Comparison of ENCODE assay signal across 11 cellular contexts in the genomic region with DNA sequence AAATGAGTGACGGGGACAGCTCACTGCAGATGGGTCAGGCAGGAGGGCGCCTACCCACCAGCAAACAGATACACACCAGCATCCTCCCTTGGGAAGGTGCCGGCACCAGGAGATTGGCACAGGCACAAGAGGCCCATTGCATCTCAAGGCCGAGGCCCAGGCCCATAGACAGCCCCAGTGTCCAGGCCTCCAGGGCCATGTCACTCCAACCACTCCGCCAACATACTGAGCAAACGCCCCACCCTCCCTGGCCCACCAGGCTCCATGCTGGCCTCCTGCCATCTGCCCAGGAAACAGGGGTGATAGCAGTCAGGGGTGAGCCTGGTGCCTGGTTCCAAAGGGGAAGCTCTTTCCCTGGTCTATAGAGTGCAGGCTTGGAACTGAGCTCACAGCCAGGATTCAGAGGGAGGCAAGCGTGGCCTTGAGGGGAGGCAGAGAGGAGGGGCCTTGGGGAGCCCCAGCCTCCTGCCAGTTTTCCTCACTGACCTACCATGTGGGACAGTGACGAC. TPM values are rescaled to one million over a fixed set of nuclear protein-coding genes. Genes with fewer than 3 reads are reported as not detected.
A peak's percentile ranks its signal among the peaks of the same experiment; 100 is the strongest.
DNase-seq lines count a peak whose midpoint lies in the region; ATAC-seq and TF ChIP-seq lines count a peak whose summit lies in the region.
"Had no signal": no experiment of that assay in that cellular context is flagged by ENCODE, and none has a peak within 500 bp of the region (broad histone marks: within the 10 kb centered on the region; RNA-seq: fewer than 3 reads in every experiment).

No MANE protein-coding gene starts in this region.

- POLR2A ChIA-PET in CD4-positive, alpha-beta memory T cell (lab: Charles Lee; ENCODE audit: partially characterized antibody), result no interaction called here

- H2AFZ ChIP-seq in OCI-LY1 (ENCODE audit: low read length), result no peak overlapping the region

- DNase-seq in CD4-positive, alpha-beta memory T cell, result no peak
- DNase-seq in dorsolateral prefrontal cortex (no peak), psoas muscle (no peak), NCI-H345 (lab: John Stamatoyannopoulos, UW) (no peak), GOT3 (lab: John Stamatoyannopoulos, UW) (no peak), DMS53 (lab: John Stamatoyannopoulos, UW) (no peak)
- DNase-seq: left ventricle myocardium superior, NCI-H1417 treated with DMSO at 0.1 percent for 48 hours, PC-3 had no signal

- no peaks in the 10 kb centered on the region for H3K27me3 ChIP-seq in CD4-positive, alpha-beta memory T cell (ENCODE audit: insufficient read depth, low read length)
- H3K27me3 ChIP-seq in OCI-LY1 (ENCODE audit: insufficient read depth, low read length) (no peaks in the 10 kb centered on the region), dorsolateral prefrontal cortex (no peaks in the 10 kb centered on the region), psoas muscle (ENCODE audit: insufficient read depth in 3 of 3, low read length in 2 of 3) (no peaks in the 10 kb centered on the region)

- ATAC-seq in psoas muscle (no peak), HG03139 (IDR thresholded peaks at IDR 0.05; ENCODE audit: unreplicated experiment) (no peak)
- ATAC-seq: left ventricle myocardium superior, PC-3 had no signal

- H3K9me2 ChIP-seq in OCI-LY1 (ENCODE audit: low read depth, low read length), result no peaks in the 10 kb centered on the region

- no peak for TF ChIP-seq CTCF in OCI-LY1 (IDR thresholded peaks at IDR 0.05; ENCODE audit: low read length)
- TF ChIP-seq CTCF in dorsolateral prefrontal cortex (IDR thresholded peaks at IDR 0.05 in 54 of 56, conservative IDR thresholded peaks at IDR 0.05 in 2 of 56; ENCODE audit: low read depth in 1 of 56, partially characterized antibody in 56 of 56), result no peak
- TF ChIP-seq CTCF in psoas muscle (IDR thresholded peaks at IDR 0.05), result no peak

- no peaks in the 10 kb centered on the region for H3K27me3 Mint-ChIP-seq in CD4-positive, alpha-beta memory T cell

- H3K4me3 Mint-ChIP-seq in CD4-positive, alpha-beta memory T cell, result no peak overlapping the region

- no peak overlapping the region for H3K27ac ChIP-seq in CD4-positive, alpha-beta memory T cell (ENCODE audit: low read depth, low read length)
- H3K27ac ChIP-seq in OCI-LY1 (ENCODE audit: low read depth, low read length, poor library complexity, severe bottlenecking) (peak overlapping the region; percentile 63), dorsolateral prefrontal cortex (peak overlapping the region in 56 of 59 donors; percentile 51 to 98 (median 93)), psoas muscle (peak overlapping the region; percentile 50)

- peak overlapping the region in 6 of 7 donors; percentile 48 to 88 (median 86) for H3K27ac Mint-ChIP-seq in CD4-positive, alpha-beta memory T cell

- intact Hi-C loops in CD4-positive, alpha-beta memory T cell (cut with micrococcal nuclease), result no loop called here
- intact Hi-C loops in dorsolateral prefrontal cortex (cut with DNase I) (loop anchor here in 1 of 2 donors (2.0 to 10.0 kb wide), 3 partner anchors 66 to 282 kb away; a partner anchor contains a TSS), psoas muscle (cut with DNase I) (no loop called here)

- H3F3A ChIP-seq in OCI-LY1 (ENCODE audit: insufficient read depth, low read length), result 0 out of 2 replicates have a peak, but pooled peaks cover 7% of the 10 kb centered on the region

- H3K36me3 ChIP-seq in CD4-positive, alpha-beta memory T cell (ENCODE audit: insufficient read depth, low read length), result no peaks in the 10 kb centered on the region
- peaks cover 26% of the 10 kb centered on the region; the same call in 1 of the 2 replicates for H3K36me3 ChIP-seq in OCI-LY1 (ENCODE audit: insufficient read depth, low read length)
- H3K36me3 ChIP-seq in psoas muscle (ENCODE audit: insufficient read depth in 1 of 2, low read depth in 1 of 2), result no peaks in the 10 kb centered on the region

- peaks cover 48% of the 10 kb centered on the region for H3K4me1 ChIP-seq in CD4-positive, alpha-beta memory T cell (ENCODE audit: insufficient read depth, low read length)
- H3K4me1 ChIP-seq in OCI-LY1 (ENCODE audit: insufficient read depth, low read length, severe bottlenecking) (peaks cover 39% of the 10 kb centered on the region), psoas muscle (peaks cover 33% of the 10 kb centered on the region)

- H3K79me2 ChIP-seq in OCI-LY1 (ENCODE audit: insufficient read depth, low read length), result no peaks in the 10 kb centered on the region

- CTCF ChIA-PET in CD4-positive, alpha-beta memory T cell (lab: Charles Lee; ENCODE audit: partially characterized antibody), result no interaction called here

- H3K9me3 Mint-ChIP-seq in CD4-positive, alpha-beta memory T cell, result peaks cover 0 to 5% (median 0%) of the 10 kb centered on the region in 8 donors

- H3K4me3 ChIP-seq in CD4-positive, alpha-beta memory T cell (ENCODE audit: low read length in 2 of 2), result no peak overlapping the region
- H3K4me3 ChIP-seq in OCI-LY1 (ENCODE audit: low read depth, low read length, poor library complexity, severe bottlenecking), result no peak overlapping the region
- H3K4me3 ChIP-seq in dorsolateral prefrontal cortex, result no peak overlapping the region
- no peak overlapping the region for H3K4me3 ChIP-seq in psoas muscle

- H3K4me2 ChIP-seq in OCI-LY1 (ENCODE audit: low read length), result peak overlapping the region; percentile 41; the same call in 1 of the 2 replicates

- no peaks in the 10 kb centered on the region for H3K9me3 ChIP-seq in CD4-positive, alpha-beta memory T cell (ENCODE audit: control insufficient read depth in 1 of 2, low read length in 2 of 2)
- no peaks in the 10 kb centered on the region for H3K9me3 ChIP-seq in OCI-LY1 (ENCODE audit: low read length)
- no peaks in the 10 kb centered on the region for H3K9me3 ChIP-seq in psoas muscle

- peaks cover 0 to 1% of the 10 kb centered on the region in 2 donors for H3K36me3 Mint-ChIP-seq in CD4-positive, alpha-beta memory T cell

- peak overlapping the region; percentile 17; the same call in 1 of the 2 replicates for H3K9ac ChIP-seq in OCI-LY1 (ENCODE audit: low read length)

- WGBS in psoas muscle, 3 donors, result 73 to 84% (median 73%) methylated on average over 8 of the region's 8 CpGs

- peaks cover 21 to 67% (median 35%) of the 10 kb centered on the region in 4 donors for H3K4me1 Mint-ChIP-seq in CD4-positive, alpha-beta memory T cell

- H4K20me1 ChIP-seq in OCI-LY1 (ENCODE audit: insufficient read depth, low read length), result no peaks in the 10 kb centered on the region

RNA-seq across cellular contexts. Expression of a gene that starts 34.7 kb away (rescaled TPM):
- total RNA-seq in CD4-positive, alpha-beta memory T cell, result 10 to 100 TPM; 34.3 to 35.4 TPM
- 10 to 100 TPM; 16.7 to 27.3 TPM for polyA plus RNA-seq in CD4-positive, alpha-beta memory T cell
- total RNA-seq in dorsolateral prefrontal cortex (100 to 1,000 TPM in 2 of 120 experiments, 10 to 100 TPM in 118; 48.4 to 108 (median 75.5) TPM), psoas muscle (10 to 100 TPM; 11.1 to 24.2 (median 17.2) TPM)
- polyA plus RNA-seq in psoas muscle, result 10 to 100 TPM; 10.2 to 18.7 (median 15.2) TPM
